8 cellular contexts compared by ENCODE assay signal in genomic region chr1:2133879-2134215, GRCh38.
A peak's percentile ranks its signal among the peaks of the same experiment; 100 is the strongest.
DNase-seq lines count a peak whose midpoint lies in the region; ATAC-seq and TF ChIP-seq lines count a peak whose summit lies in the region.

No MANE protein-coding gene starts in this region.

- H3K79me2 ChIP-seq in DND-41 (ENCODE audit: insufficient read depth, low read length), result no peaks in the 10 kb centered on the region

- no peak overlapping the region for H3K27ac ChIP-seq in DND-41 (ENCODE audit: low read length)

- peaks cover 9% of the 10 kb centered on the region for H3K27me3 ChIP-seq in DND-41 (ENCODE audit: insufficient read depth, low read length, poor library complexity)

- no peak for ATAC-seq in DND-41 (ENCODE audit: insufficient read depth, low read depth)
- ATAC-seq in left ventricle myocardium superior, result no peak
- no peak for ATAC-seq in HG03439 (IDR thresholded peaks at IDR 0.05; ENCODE audit: unreplicated experiment)

- intact Hi-C loops in left ventricle myocardium superior (cut with micrococcal nuclease), result no loop called here

- H3K4me1 ChIP-seq in DND-41 (ENCODE audit: insufficient read depth, low read length), result peaks cover 14% of the 10 kb centered on the region

- no peak overlapping the region for H3K9ac ChIP-seq in DND-41 (ENCODE audit: low read depth, low read length)

- no peak for TF ChIP-seq CTCF in DND-41 (IDR thresholded peaks at IDR 0.05; ENCODE audit: borderline replicate concordance, extremely low read depth, low read length, poor library complexity, severe bottlenecking)
- TF ChIP-seq CTCF in WI38 (IDR thresholded peaks at IDR 0.05; ENCODE audit: low read depth, low read length), result no peak
- TF ChIP-seq CTCF in retinal pigment epithelial cell (conservative IDR thresholded peaks at IDR 0.05; ENCODE audit: low read depth, low read length), result no peak

- DNase-seq in DND-41 (no peak), left ventricle myocardium superior (peak; percentile 47), retinal pigment epithelial cell (ENCODE audit: low read depth) (no peak), globus pallidus (ENCODE audit: low spot score) (no peak), SIG-M5 (lab: John Stamatoyannopoulos, UW) (no peak), anterior cingulate cortex (lab: John Stamatoyannopoulos, UW) (no peak)

- H2AFZ ChIP-seq in DND-41 (ENCODE audit: low read depth, low read length), result no peak overlapping the region

- H3K4me2 ChIP-seq in DND-41 (ENCODE audit: insufficient read depth, low read length), result peak overlapping the region; percentile 47

- H4K20me1 ChIP-seq in DND-41 (ENCODE audit: insufficient read depth, low read length), result peaks cover 6% of the 10 kb centered on the region; the same call in 1 of the 2 replicates

- no peaks in the 10 kb centered on the region for H3K9me3 ChIP-seq in DND-41 (ENCODE audit: insufficient read depth, low read length, severe bottlenecking)

- no peaks in the 10 kb centered on the region for H3K36me3 ChIP-seq in DND-41 (ENCODE audit: insufficient read depth, low read length)

- 0 out of 4 replicates have a peak overlapping the region, but pooled peaks of 1 of the 2 experiments have one; percentile 16 for H3K4me3 ChIP-seq in DND-41 (ENCODE audit: low read depth in 1 of 2, low read length in 2 of 2)
- peak overlapping the region; percentile 20; the same call in 1 of the 2 replicates for H3K4me3 ChIP-seq in WI38 (ENCODE audit: low read depth, low read length)
- H3K4me3 ChIP-seq in retinal pigment epithelial cell (ENCODE audit: low read length), result peak overlapping the region; percentile 57
